In genomic region chr3:195045481-195045880, GRCh38 we compare ENCODE assay signal across 26 cellular contexts.
A peak's percentile ranks its signal among the peaks of the same experiment; 100 is the strongest.
DNase-seq lines count a peak whose midpoint lies in the region; ATAC-seq and TF ChIP-seq lines count a peak whose summit lies in the region.
"Had no signal": no experiment of that assay in that cellular context is flagged by ENCODE, and none has a peak within 500 bp of the region (broad histone marks: within the 10 kb centered on the region; RNA-seq: fewer than 3 reads in every experiment).

No MANE protein-coding gene starts in this region.

- H3K27ac Mint-ChIP-seq in neural crest cell (ENCODE audit: unreplicated experiment), result peak overlapping the region; percentile 35
- H3K27ac Mint-ChIP-seq: B cell; CD8-positive, alpha-beta T cell had no signal

- peaks cover 6% of the 10 kb centered on the region for H3K27me3 Mint-ChIP-seq in neural crest cell (ENCODE audit: low read depth)
- H3K27me3 Mint-ChIP-seq: B cell had no signal

- H3K36me3 ChIP-seq in stomach, result no peaks in the 10 kb centered on the region
- H3K36me3 ChIP-seq: MG63, SJSA1 had no signal

- 71 to 89% (median 81%) methylated on average over 5 to 11 of the region's 11 CpGs for WGBS in stomach, 5 donors

- no peaks in the 10 kb centered on the region for H3K27me3 ChIP-seq in stomach
- H3K27me3 ChIP-seq: SJSA1 had no signal

- no peaks in the 10 kb centered on the region for H3K9me3 ChIP-seq in stomach
- H3K9me3 ChIP-seq: Caco-2, MG63, SJSA1 had no signal

- H3K4me1 Mint-ChIP-seq in neural crest cell, result peaks cover 4% of the 10 kb centered on the region

- no peak overlapping the region for H3K27ac ChIP-seq in stomach
- H3K27ac ChIP-seq: 22Rv1, C4-2B, PC-9, SJSA1 had no signal

- no peaks in the 10 kb centered on the region for H3K9me3 Mint-ChIP-seq in neural crest cell
- H3K9me3 Mint-ChIP-seq: CD8-positive, alpha-beta T cell had no signal

- intact Hi-C loops in stomach (cut with DNase I; ENCODE audit: low total_unique reads), result no loop called here

- TF ChIP-seq POLR2A in stomach (IDR thresholded peaks at IDR 0.05), result no peak

- no peaks in the 10 kb centered on the region for H3K36me3 Mint-ChIP-seq in neural crest cell (ENCODE audit: low read depth)
- H3K36me3 Mint-ChIP-seq: CD8-positive, alpha-beta T cell had no signal

- TF ChIP-seq EP300 in stomach (IDR thresholded peaks at IDR 0.05), result no peak

- ATAC-seq in activated CD4-positive, CD25-positive, alpha-beta regulatory T cell treated with anti-CD3 and anti-CD28 coated beads, Interleukin-2, amount 50 U/mL, for 24 hours, result no peak
- no peak for ATAC-seq in GM21423 (IDR thresholded peaks at IDR 0.05; ENCODE audit: unreplicated experiment)
- ATAC-seq: CD8-positive, alpha-beta T cell had no signal

- H3K4me3 ChIP-seq in stomach, result no peak overlapping the region
- H3K4me3 ChIP-seq: MG63, PC-9, SJSA1 had no signal

- TF ChIP-seq CTCF in neural crest cell (conservative IDR thresholded peaks at IDR 0.05) (no peak), stomach (IDR thresholded peaks at IDR 0.05) (no peak)

- H3K4me3 Mint-ChIP-seq in neural crest cell, result no peak overlapping the region
- H3K4me3 Mint-ChIP-seq: B cell; CD8-positive, alpha-beta T cell had no signal

- peak; percentile 8 for DNase-seq in activated CD4-positive, CD25-positive, alpha-beta regulatory T cell treated with anti-CD3 and anti-CD28 coated beads, Interleukin-2, amount 50 U/mL, for 72 hours
- peak; percentile 48 for DNase-seq in islet precursor cell
- no peak for DNase-seq in neural crest cell (ENCODE audit: low read depth, low spot score)
- DNase-seq in stomach, result peak; percentile 21
- DNase-seq in NCI-H146 treated with DMSO at 0.1 percent for 48 hours (lab: John Stamatoyannopoulos, UW; ENCODE audit: unreplicated experiment), result no peak
- no peak for DNase-seq in activated CD4-positive, alpha-beta T cell treated with anti-CD3 and anti-CD28 coated beads for 4 hours
- DNase-seq: Caco-2; CD8-positive, alpha-beta T cell; IMR-90; KG1; MG63; NCI-H1105 treated with DMSO at 0.1 percent for 48 hours; NCI-H146; NCI-H2029; NCI-H446 treated with DMSO at 0.1 percent for 48 hours; NCI-H526; NCI-H82; NK-92 treated with Interleukin-12 subunit alpha and Interleukin-12 subunit beta, amount 100 ng/mL, for 24 hours; Right ventricle myocardium superior had no signal

- H3K4me1 ChIP-seq in stomach, result peaks cover 0 to 2% (median 0%) of the 10 kb centered on the region in 4 donors
- H3K4me1 ChIP-seq: SJSA1 had no signal

Comparison
In these comparisons a context has a peak if more than half of its experiments do, and no peak if none do; other contexts are left out.
1. DNase-seq: peak in activated CD4-positive, CD25-positive, alpha-beta regulatory T cell treated with anti-CD3 and anti-CD28 coated beads, Interleukin-2, amount 50 U/mL, for 72 hours (single experiment), islet precursor cell (single experiment) and stomach (single experiment); none in neural crest cell (single experiment), NCI-H146 treated with DMSO at 0.1 percent for 48 hours (single experiment) and activated CD4-positive, alpha-beta T cell treated with anti-CD3 and anti-CD28 coated beads for 4 hours (0 of 2).